ENCODE assay signal across 16 cellular contexts in genomic region chr2:214731008-214731407, GRCh38.
DNase-seq lines count a peak whose midpoint lies in the region; ATAC-seq and TF ChIP-seq lines count a peak whose summit lies in the region.
"Had no signal": no experiment of that assay in that cellular context is flagged by ENCODE, and none has a peak within 500 bp of the region (broad histone marks: within the 10 kb centered on the region; RNA-seq: fewer than 3 reads in every experiment).

No MANE protein-coding gene starts in this region.

- H3K36me3 ChIP-seq in gastrocnemius medialis = peaks cover 0 to 29% of the 10 kb centered on the region in 2 donors

- TF ChIP-seq CTCF in gastrocnemius medialis (IDR thresholded peaks at IDR 0.05 in 4 of 5, conservative IDR thresholded peaks at IDR 0.05 in 1 of 5) = no peak

- no peak overlapping the region for H3K4me3 Mint-ChIP-seq in activated CD4-positive, alpha-beta T cell treated with anti-CD3 and anti-CD28 coated beads for 36 hours
- no peak overlapping the region for H3K4me3 Mint-ChIP-seq in activated CD4-positive, alpha-beta T cell treated with anti-CD3 and anti-CD28 coated beads, Interleukin-2, amount 10 ng/mL, durations not matched to agents 7 days and 5 days

- CTCF ChIA-PET in activated CD4-positive, alpha-beta T cell treated with anti-CD3 and anti-CD28 coated beads for 36 hours (lab: Charles Lee) = no interaction called here
- CTCF ChIA-PET in activated CD4-positive, alpha-beta T cell treated with anti-CD3 and anti-CD28 coated beads, Interleukin-2, amount 10 ng/mL, durations not matched to agents 7 days and 5 days (lab: Charles Lee) = no interaction called here

- in situ Hi-C loops in gastrocnemius medialis (cut with MboI; ENCODE audit: low sequenced_read_pairs in 4 of 4) = no loop called here

- H3K27ac Mint-ChIP-seq in activated CD4-positive, alpha-beta T cell treated with anti-CD3 and anti-CD28 coated beads for 36 hours = no peak overlapping the region
- no peak overlapping the region for H3K27ac Mint-ChIP-seq in activated CD4-positive, alpha-beta T cell treated with anti-CD3 and anti-CD28 coated beads, Interleukin-2, amount 10 ng/mL, durations not matched to agents 7 days and 5 days

- peak; percentile 14 for DNase-seq in activated CD4-positive, alpha-beta T cell treated with anti-CD3 and anti-CD28 coated beads for 36 hours
- no peak for DNase-seq in activated CD4-positive, alpha-beta T cell treated with anti-CD3 and anti-CD28 coated beads, Interleukin-2, amount 10 ng/mL, durations not matched to agents 7 days and 5 days
- peak; percentile 22 for DNase-seq in astrocyte of the hippocampus (ENCODE audit: low read depth, low spot score)
- DNase-seq in retina = peak; percentile 17
- DNase-seq in gastrocnemius medialis = no peak
- no peak for DNase-seq in stimulated activated CD4-positive, alpha-beta T cell treated with anti-CD3 and anti-CD28 coated beads, Interleukin-4, amount 100 ng/mL, for 24 hours
- DNase-seq in NCI-H526 (lab: John Stamatoyannopoulos, UW) = no peak
- DNase-seq: activated CD8-positive, alpha-beta memory T cell treated with anti-CD3 and anti-CD28 coated beads, Interleukin-2, amount 50 U/mL, for 4 hours; GOT3; NCI-H2081 treated with DMSO at 0.1 percent for 48 hours; SHP77; spleen; upper lobe of right lung had no signal

- POLR2A ChIA-PET in activated CD4-positive, alpha-beta T cell treated with anti-CD3 and anti-CD28 coated beads for 36 hours (lab: Charles Lee) = interaction anchor here (0.7 kb wide), 1 partner anchor 1432 kb away, joined by 8 read pairs; no protein-coding TSS in a partner anchor
- POLR2A ChIA-PET in activated CD4-positive, alpha-beta T cell treated with anti-CD3 and anti-CD28 coated beads, Interleukin-2, amount 10 ng/mL, durations not matched to agents 7 days and 5 days (lab: Charles Lee) = no interaction called here

- no peaks in the 10 kb centered on the region for H3K9me3 Mint-ChIP-seq in activated CD4-positive, alpha-beta T cell treated with anti-CD3 and anti-CD28 coated beads for 36 hours (ENCODE audit: low read depth)
- H3K9me3 Mint-ChIP-seq in activated CD4-positive, alpha-beta T cell treated with anti-CD3 and anti-CD28 coated beads, Interleukin-2, amount 10 ng/mL, durations not matched to agents 7 days and 5 days = no peaks in the 10 kb centered on the region

- H3K9me3 ChIP-seq in gastrocnemius medialis = no peaks in the 10 kb centered on the region
- H3K9me3 ChIP-seq: spleen, upper lobe of right lung had no signal

- H3K36me3 Mint-ChIP-seq in activated CD4-positive, alpha-beta T cell treated with anti-CD3 and anti-CD28 coated beads for 36 hours (ENCODE audit: low read depth) = peaks cover 27% of the 10 kb centered on the region
- H3K36me3 Mint-ChIP-seq in activated CD4-positive, alpha-beta T cell treated with anti-CD3 and anti-CD28 coated beads, Interleukin-2, amount 10 ng/mL, durations not matched to agents 7 days and 5 days (ENCODE audit: low read depth) = peaks cover 45% of the 10 kb centered on the region

- H3K27me3 ChIP-seq in gastrocnemius medialis = no peaks in the 10 kb centered on the region
- H3K27me3 ChIP-seq: spleen, upper lobe of right lung had no signal

- H3K4me3 ChIP-seq in gastrocnemius medialis = no peak overlapping the region
- H3K4me3 ChIP-seq: K562, spleen, upper lobe of right lung had no signal

- no peaks in the 10 kb centered on the region for H3K4me1 ChIP-seq in gastrocnemius medialis
- H3K4me1 ChIP-seq: spleen, upper lobe of right lung had no signal

- no peak overlapping the region for H3K27ac ChIP-seq in gastrocnemius medialis
- H3K27ac ChIP-seq: spleen, upper lobe of right lung had no signal

- no peaks in the 10 kb centered on the region for H3K27me3 Mint-ChIP-seq in activated CD4-positive, alpha-beta T cell treated with anti-CD3 and anti-CD28 coated beads for 36 hours
- no peaks in the 10 kb centered on the region for H3K27me3 Mint-ChIP-seq in activated CD4-positive, alpha-beta T cell treated with anti-CD3 and anti-CD28 coated beads, Interleukin-2, amount 10 ng/mL, durations not matched to agents 7 days and 5 days

- no peak for TF ChIP-seq POLR2A in gastrocnemius medialis (IDR thresholded peaks at IDR 0.05)

- ATAC-seq in activated CD4-positive, alpha-beta T cell treated with anti-CD3 and anti-CD28 coated beads for 36 hours = peak; percentile 58
- ATAC-seq in HG02571 (IDR thresholded peaks at IDR 0.05; ENCODE audit: unreplicated experiment) (peak; percentile 60), gastrocnemius medialis (no peak)
- ATAC-seq: K562, left lobe of liver, upper lobe of right lung had no signal

- intact Hi-C loops in activated CD4-positive, alpha-beta T cell treated with anti-CD3 and anti-CD28 coated beads for 36 hours (cut with DNase I, micrococcal nuclease) = no loop called here
- intact Hi-C loops in gastrocnemius medialis (cut with DNase I; ENCODE audit: low total_unique reads) = no loop called here

- H3K4me1 Mint-ChIP-seq in activated CD4-positive, alpha-beta T cell treated with anti-CD3 and anti-CD28 coated beads for 36 hours = no peaks in the 10 kb centered on the region
- H3K4me1 Mint-ChIP-seq in activated CD4-positive, alpha-beta T cell treated with anti-CD3 and anti-CD28 coated beads, Interleukin-2, amount 10 ng/mL, durations not matched to agents 7 days and 5 days = no peaks in the 10 kb centered on the region

Comparison
In these comparisons a context has a peak if more than half of its experiments do, and no peak if none do; other contexts are left out.
1. DNase-seq: peak in activated CD4-positive, alpha-beta T cell treated with anti-CD3 and anti-CD28 coated beads for 36 hours (single experiment), astrocyte of the hippocampus (single experiment) and retina (single experiment); none in activated CD4-positive, alpha-beta T cell treated with anti-CD3 and anti-CD28 coated beads, Interleukin-2, amount 10 ng/mL, durations not matched to agents 7 days and 5 days (single experiment), gastrocnemius medialis (0 of 2), stimulated activated CD4-positive, alpha-beta T cell treated with anti-CD3 and anti-CD28 coated beads, Interleukin-4, amount 100 ng/mL, for 24 hours (single experiment) and NCI-H526 (0 of 2).
2. ATAC-seq: peak in activated CD4-positive, alpha-beta T cell treated with anti-CD3 and anti-CD28 coated beads for 36 hours (single experiment) and HG02571 (single experiment); none in gastrocnemius medialis (0 of 2).